ENCODE assay signal across 21 cellular contexts in the genomic region with DNA sequence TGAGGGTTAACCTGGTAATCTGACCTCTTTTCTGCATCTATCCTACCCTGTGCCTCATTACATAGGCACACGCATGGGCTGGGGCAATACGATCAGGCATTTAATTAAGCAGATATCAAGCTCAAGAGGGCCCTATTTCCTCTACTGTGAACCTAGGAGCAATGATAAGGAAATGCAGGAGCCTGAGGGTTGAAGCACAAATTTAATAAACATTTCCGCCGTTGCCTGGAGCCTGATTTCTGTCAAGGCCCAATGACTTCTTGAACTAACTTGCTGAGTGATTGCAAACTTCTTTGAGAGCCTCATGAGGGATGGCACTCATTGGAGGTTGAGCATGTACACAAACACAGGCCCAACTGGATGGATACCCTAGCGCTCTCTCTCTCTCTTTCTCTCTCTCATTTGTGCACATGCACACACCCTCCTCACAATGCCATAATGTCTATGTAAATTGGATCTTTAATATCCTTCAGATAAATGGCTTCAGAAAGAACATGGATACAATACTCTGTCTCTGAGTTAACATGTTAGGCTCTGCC.
"Had no signal": no experiment of that assay in that cellular context is flagged by ENCODE, and none has a peak within 500 bp of the region (broad histone marks: within the 10 kb centered on the region; RNA-seq: fewer than 3 reads in every experiment).

No MANE protein-coding gene starts in this region.

- H3K4me1 ChIP-seq: suprapubic skin, tibial artery, uterus had no signal

- H3K4me3 ChIP-seq: hepatocyte, mucosa of descending colon, ovary, skin epidermis, suprapubic skin, thoracic aorta, tibial artery, uterus had no signal

- H3K27ac ChIP-seq: hepatocyte, ovary, skin epidermis, suprapubic skin, thoracic aorta, tibial artery, uterus had no signal

- DNase-seq: islet precursor cell; midbrain; mucosa of descending colon; naive thymus-derived CD4-positive, alpha-beta T cell; ovary; retina; right cardiac atrium; stimulated activated CD4-positive, alpha-beta T cell treated with anti-CD3 and anti-CD28 coated beads, Interleukin-12 subunit alpha, Interleukin-12 subunit beta, amount 100 ng/mL, for 4 hours; stimulated activated CD4-positive, alpha-beta T cell treated with anti-CD3 and anti-CD28 coated beads, Interleukin-4, amount 100 ng/mL, for 24 hours; stimulated activated naive CD4-positive, alpha-beta T cell; tibial artery; trophoblast cell; uterus had no signal

- H3K36me3 ChIP-seq: ovary, suprapubic skin, thoracic aorta, tibial artery, uterus had no signal

- H3K9me3 ChIP-seq: mucosa of descending colon, ovary, suprapubic skin, thoracic aorta, tibial artery, uterus had no signal

- H3K27me3 ChIP-seq: hepatocyte, ovary, tibial artery, uterus had no signal

- ATAC-seq: left lobe of liver; mucosa of descending colon; naive thymus-derived CD4-positive, alpha-beta T cell; natural killer cell treated with Interleukin-12 subunit alpha and Interleukin-12 subunit beta and Interleukin-15 and Interleukin-18, amount 100 ng/mL, for 72 hours; right cardiac atrium; sciatic nerve; stimulated activated effector memory CD8-positive, alpha-beta T cell treated with anti-CD3 and anti-CD28 coated beads, Interleukin-12 subunit alpha, Interleukin-12 subunit beta, amount 100 ng/mL, for 72 hours had no signal
